In the genomic region with DNA sequence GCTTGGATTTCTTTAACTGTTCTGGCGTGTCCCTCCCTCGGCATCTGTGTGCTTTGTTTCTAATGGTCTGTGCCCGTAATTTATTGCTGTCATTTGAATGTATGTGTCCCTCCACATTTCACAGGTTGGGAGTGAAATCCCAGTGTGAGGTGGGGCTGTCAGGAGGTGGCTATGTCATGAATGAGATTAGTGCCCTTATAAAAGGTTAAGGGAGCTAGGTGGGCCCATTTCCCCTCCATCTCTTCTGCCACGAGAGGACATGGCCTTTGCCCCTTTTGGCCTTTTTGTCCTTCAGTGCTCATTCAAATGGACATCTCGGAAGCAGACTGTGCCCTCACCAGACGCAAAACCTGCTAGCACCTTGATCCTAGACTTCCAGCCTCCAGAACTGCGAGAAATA, we compare ENCODE assay signal across 3 cellular contexts.
"Had no signal": no experiment of that assay in that cellular context is flagged by ENCODE, and none has a peak within 500 bp of the region (broad histone marks: within the 10 kb centered on the region; RNA-seq: fewer than 3 reads in every experiment).

No MANE protein-coding gene starts in this region.

- H3K4me3 ChIP-seq: GM23248 had no signal

- H3K27ac ChIP-seq: GM23248 had no signal

- FAIRE-seq: HTR-8/SVneo had no signal

- DNase-seq: GM23248, IMR-90 had no signal

- H3K9ac ChIP-seq: GM23248 had no signal

- H2AFZ ChIP-seq: GM23248 had no signal
